8 cellular contexts compared by ENCODE assay signal in the genomic region with DNA sequence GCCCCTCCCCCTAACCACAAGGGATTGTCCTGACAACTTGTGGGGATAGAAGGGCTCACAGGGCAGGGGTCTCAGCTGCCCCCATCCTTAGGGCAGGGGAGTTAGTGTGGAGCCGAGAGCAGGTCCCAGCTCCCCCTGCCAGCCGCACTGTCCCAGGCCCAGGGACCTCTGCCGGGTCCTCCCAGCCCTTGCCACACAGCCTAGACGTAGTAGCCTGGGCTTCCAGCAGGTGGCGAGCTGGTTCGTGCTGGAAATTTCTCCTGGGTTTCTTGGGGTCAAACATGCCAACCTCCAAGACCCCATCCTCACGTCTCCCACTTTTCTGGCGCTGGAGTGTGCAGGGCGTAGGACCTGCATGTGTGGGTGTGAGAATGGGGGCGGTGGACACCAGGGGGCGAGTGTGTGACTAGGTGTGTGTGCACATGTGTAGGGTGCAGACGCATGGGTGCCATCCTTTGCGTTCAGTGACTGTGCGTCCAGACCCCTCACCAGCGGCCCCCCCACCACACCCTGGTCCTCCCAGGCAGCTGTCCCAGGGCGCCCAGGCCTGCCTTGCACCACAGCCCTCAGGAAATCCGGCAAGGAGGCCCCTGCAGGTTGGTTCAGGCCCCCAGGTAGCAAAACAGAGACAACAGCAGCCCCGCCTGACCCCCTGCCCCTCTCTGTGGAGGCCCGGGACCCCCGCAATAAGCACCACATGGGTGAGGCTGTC. TPM values are rescaled to one million over a fixed set of nuclear protein-coding genes. Genes with fewer than 3 reads are reported as not detected.
DNase-seq lines count a peak whose midpoint lies in the region; ATAC-seq and TF ChIP-seq lines count a peak whose summit lies in the region.

No MANE protein-coding gene starts in this region.

- ATAC-seq in activated CD8-positive, alpha-beta memory T cell treated with anti-CD3 and anti-CD28 coated beads, Interleukin-2, amount 10 ng/mL, durations not matched to agents 7 days and 5 days: peak; percentile 67
- ATAC-seq in GM19328 (IDR thresholded peaks at IDR 0.05; ENCODE audit: unreplicated experiment) (no peak), HG02678 (IDR thresholded peaks at IDR 0.05; ENCODE audit: unreplicated experiment) (no peak)

- H3K4me3 Mint-ChIP-seq in Calu3 (ENCODE audit: low read depth, unreplicated experiment): no peak overlapping the region
- H3K4me3 Mint-ChIP-seq in activated CD8-positive, alpha-beta memory T cell treated with anti-CD3 and anti-CD28 coated beads, Interleukin-2, amount 10 ng/mL, durations not matched to agents 7 days and 5 days: no peak overlapping the region

- TF ChIP-seq EP300 in Ishikawa (IDR thresholded peaks at IDR 0.05; ENCODE audit: borderline replicate concordance) (no peak), sigmoid colon (IDR thresholded peaks at IDR 0.05) (no peak)

- 52 to 67% methylated on average over 20 of the region's 20 CpGs for WGBS in sigmoid colon, 2 donors

- H3K9me3 Mint-ChIP-seq in Calu3 (ENCODE audit: low read depth, unreplicated experiment): no peaks in the 10 kb centered on the region
- H3K9me3 Mint-ChIP-seq in activated CD8-positive, alpha-beta memory T cell treated with anti-CD3 and anti-CD28 coated beads, Interleukin-2, amount 10 ng/mL, durations not matched to agents 7 days and 5 days (ENCODE audit: low read depth): no peaks in the 10 kb centered on the region

- no peaks in the 10 kb centered on the region for H3K27me3 ChIP-seq in sigmoid colon

- TF ChIP-seq POLR2A in sigmoid colon (IDR thresholded peaks at IDR 0.05): no peak

- peaks cover 0 to 2% (median 0%) of the 10 kb centered on the region in 4 donors for H3K4me1 ChIP-seq in sigmoid colon

- no peak overlapping the region for H3K4me3 ChIP-seq in fibroblast of villous mesenchyme (ENCODE audit: low read depth, low read length)
- no peak overlapping the region for H3K4me3 ChIP-seq in sigmoid colon

- CTCF ChIA-PET in Calu3 (lab: Charles Lee): interaction anchor here (0.6 to 1.2 kb wide), 2 partner anchors 40 to 655 kb away, joined by 3 to 4 read pairs; no protein-coding TSS in a partner anchor
- CTCF ChIA-PET in activated CD8-positive, alpha-beta memory T cell treated with anti-CD3 and anti-CD28 coated beads, Interleukin-2, amount 10 ng/mL, durations not matched to agents 7 days and 5 days (lab: Charles Lee): interaction anchor here (0.8 to 15.5 kb wide), 10 partner anchors 9 to 42 kb away, joined by 3 to 347 read pairs (median 4); a partner anchor contains a TSS

- peaks cover 7% of the 10 kb centered on the region for H3K4me1 Mint-ChIP-seq in Calu3 (ENCODE audit: low read depth, unreplicated experiment)
- peaks cover 4% of the 10 kb centered on the region for H3K4me1 Mint-ChIP-seq in activated CD8-positive, alpha-beta memory T cell treated with anti-CD3 and anti-CD28 coated beads, Interleukin-2, amount 10 ng/mL, durations not matched to agents 7 days and 5 days

- H3K36me3 ChIP-seq in sigmoid colon: no peaks in the 10 kb centered on the region

- no TSS peak for BruUV-seq in Calu3 (replicated peaks; lab: Mats Ljungman, UMichigan)

- peak; percentile 88 for TF ChIP-seq CTCF in Calu3 (IDR thresholded peaks at IDR 0.05; ENCODE audit: unreplicated experiment)
- peak; percentile 87 for TF ChIP-seq CTCF in fibroblast of villous mesenchyme (IDR thresholded peaks at IDR 0.05; ENCODE audit: insufficient read depth, low read depth, low read length)
- peak in 3 of 4 experiments; percentile 43 to 55 (median 48) for TF ChIP-seq CTCF in sigmoid colon (IDR thresholded peaks at IDR 0.05)

- H3K27me3 Mint-ChIP-seq in Calu3 (ENCODE audit: unreplicated experiment): no peaks in the 10 kb centered on the region
- no peaks in the 10 kb centered on the region for H3K27me3 Mint-ChIP-seq in activated CD8-positive, alpha-beta memory T cell treated with anti-CD3 and anti-CD28 coated beads, Interleukin-2, amount 10 ng/mL, durations not matched to agents 7 days and 5 days

- H3K27ac ChIP-seq in sigmoid colon: no peak overlapping the region

- TF ChIP-seq RAD21 in Ishikawa (IDR thresholded peaks at IDR 0.05; ENCODE audit: low read depth): peak; percentile 64

- peaks cover 7% of the 10 kb centered on the region for H3K36me3 Mint-ChIP-seq in Calu3 (ENCODE audit: insufficient read depth, unreplicated experiment)
- no peaks in the 10 kb centered on the region for H3K36me3 Mint-ChIP-seq in activated CD8-positive, alpha-beta memory T cell treated with anti-CD3 and anti-CD28 coated beads, Interleukin-2, amount 10 ng/mL, durations not matched to agents 7 days and 5 days

- no peak overlapping the region for H3K27ac Mint-ChIP-seq in Calu3 (ENCODE audit: unreplicated experiment)
- H3K27ac Mint-ChIP-seq in activated CD8-positive, alpha-beta memory T cell treated with anti-CD3 and anti-CD28 coated beads, Interleukin-2, amount 10 ng/mL, durations not matched to agents 7 days and 5 days: no peak overlapping the region

- no peaks in the 10 kb centered on the region for H3K9me3 ChIP-seq in sigmoid colon

- intact Hi-C loops in Calu3 (cut with micrococcal nuclease; ENCODE audit: unreplicated experiment) (no loop called here), sigmoid colon (cut with DNase I) (no loop called here)

- DNase-seq in Calu3 (peak; percentile 69), fibroblast of villous mesenchyme (ENCODE audit: low read depth) (peak; percentile 8), sigmoid colon (no peak), mucosa of gallbladder (ENCODE audit: low spot score) (no peak)
- DNase-seq in activated CD8-positive, alpha-beta memory T cell treated with anti-CD3 and anti-CD28 coated beads, Interleukin-2, amount 10 ng/mL, durations not matched to agents 7 days and 5 days: peak; percentile 64

TF ChIP-seq in Ishikawa, 13 proteins besides CTCF, POLR2A, EP300 and RAD21:
- TF ChIP-seq, protein P1, sequence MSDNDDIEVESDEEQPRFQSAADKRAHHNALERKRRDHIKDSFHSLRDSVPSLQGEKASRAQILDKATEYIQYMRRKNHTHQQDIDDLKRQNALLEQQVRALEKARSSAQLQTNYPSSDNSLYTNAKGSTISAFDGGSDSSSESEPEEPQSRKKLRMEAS (IDR thresholded peaks at IDR 0.05): no peak
- TF ChIP-seq CEBPB (IDR thresholded peaks at IDR 0.05): no peak
- TF ChIP-seq TCF12 (IDR thresholded peaks at IDR 0.05; ENCODE audit: low read depth): no peak
- TF ChIP-seq NFIC (IDR thresholded peaks at IDR 0.05): no peak
- TF ChIP-seq, protein P2, sequence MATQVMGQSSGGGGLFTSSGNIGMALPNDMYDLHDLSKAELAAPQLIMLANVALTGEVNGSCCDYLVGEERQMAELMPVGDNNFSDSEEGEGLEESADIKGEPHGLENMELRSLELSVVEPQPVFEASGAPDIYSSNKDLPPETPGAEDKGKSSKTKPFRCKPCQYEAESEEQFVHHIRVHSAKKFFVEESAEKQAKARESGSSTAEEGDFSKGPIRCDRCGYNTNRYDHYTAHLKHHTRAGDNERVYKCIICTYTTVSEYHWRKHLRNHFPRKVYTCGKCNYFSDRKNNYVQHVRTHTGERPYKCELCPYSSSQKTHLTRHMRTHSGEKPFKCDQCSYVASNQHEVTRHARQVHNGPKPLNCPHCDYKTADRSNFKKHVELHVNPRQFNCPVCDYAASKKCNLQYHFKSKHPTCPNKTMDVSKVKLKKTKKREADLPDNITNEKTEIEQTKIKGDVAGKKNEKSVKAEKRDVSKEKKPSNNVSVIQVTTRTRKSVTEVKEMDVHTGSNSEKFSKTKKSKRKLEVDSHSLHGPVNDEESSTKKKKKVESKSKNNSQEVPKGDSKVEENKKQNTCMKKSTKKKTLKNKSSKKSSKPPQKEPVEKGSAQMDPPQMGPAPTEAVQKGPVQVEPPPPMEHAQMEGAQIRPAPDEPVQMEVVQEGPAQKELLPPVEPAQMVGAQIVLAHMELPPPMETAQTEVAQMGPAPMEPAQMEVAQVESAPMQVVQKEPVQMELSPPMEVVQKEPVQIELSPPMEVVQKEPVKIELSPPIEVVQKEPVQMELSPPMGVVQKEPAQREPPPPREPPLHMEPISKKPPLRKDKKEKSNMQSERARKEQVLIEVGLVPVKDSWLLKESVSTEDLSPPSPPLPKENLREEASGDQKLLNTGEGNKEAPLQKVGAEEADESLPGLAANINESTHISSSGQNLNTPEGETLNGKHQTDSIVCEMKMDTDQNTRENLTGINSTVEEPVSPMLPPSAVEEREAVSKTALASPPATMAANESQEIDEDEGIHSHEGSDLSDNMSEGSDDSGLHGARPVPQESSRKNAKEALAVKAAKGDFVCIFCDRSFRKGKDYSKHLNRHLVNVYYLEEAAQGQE (IDR thresholded peaks at IDR 0.05; ENCODE audit: low read depth): no peak
- TF ChIP-seq TEAD4 (IDR thresholded peaks at IDR 0.05): no peak
- TF ChIP-seq TAF1 (IDR thresholded peaks at IDR 0.05; ENCODE audit: low read depth): no peak
- TF ChIP-seq, protein P3, sequence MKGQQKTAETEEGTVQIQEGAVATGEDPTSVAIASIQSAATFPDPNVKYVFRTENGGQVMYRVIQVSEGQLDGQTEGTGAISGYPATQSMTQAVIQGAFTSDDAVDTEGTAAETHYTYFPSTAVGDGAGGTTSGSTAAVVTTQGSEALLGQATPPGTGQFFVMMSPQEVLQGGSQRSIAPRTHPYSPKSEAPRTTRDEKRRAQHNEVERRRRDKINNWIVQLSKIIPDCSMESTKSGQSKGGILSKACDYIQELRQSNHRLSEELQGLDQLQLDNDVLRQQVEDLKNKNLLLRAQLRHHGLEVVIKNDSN (IDR thresholded peaks at IDR 0.05): no peak

RNA-seq across cellular contexts. Expression of a gene that starts 29.5 kb away (rescaled TPM):
- total RNA-seq in Calu3 (2022) (4.4 and 4.9 TPM in 2 replicates), fibroblast of villous mesenchyme (under 0.01 TPM in 1 of 2 replicates, not detected in the other), sigmoid colon (under 1 TPM in 3 of 4 donors, not detected in 1; 0.14 to 0.36 (median 0.33) TPM), mucosa of gallbladder (0.89 TPM)
- 10 to 100 TPM in 1 of 2 experiments, 1 to 10 TPM in 1; 3.2 to 11.3 TPM for total RNA-seq in activated CD8-positive, alpha-beta memory T cell treated with anti-CD3 and anti-CD28 coated beads, Interleukin-2, amount 10 ng/mL, durations not matched to agents 7 days and 5 days
- 1 to 10 TPM in 1 of 3 donors, under 1 TPM in 1, not detected in 1; under 0.01 to 1.3 TPM for polyA plus RNA-seq in sigmoid colon

RNA-seq across cellular contexts. Expression of a gene that starts 41.5 kb away (rescaled TPM):
- total RNA-seq in Calu3 (2022) (2.5 and 2.6 TPM in 2 replicates), fibroblast of villous mesenchyme (not detected in 2 replicates), sigmoid colon (1 to 10 TPM in 3 of 4 donors, not detected in 1; 2.1 to 4.1 (median 3.4) TPM), mucosa of gallbladder (3.3 TPM)
- 1 to 10 TPM; 2.0 to 4.6 TPM for total RNA-seq in activated CD8-positive, alpha-beta memory T cell treated with anti-CD3 and anti-CD28 coated beads, Interleukin-2, amount 10 ng/mL, durations not matched to agents 7 days and 5 days
- 1 to 10 TPM in 1 of 3 donors, under 1 TPM in 1, not detected in 1; 0.60 to 1.1 TPM for polyA plus RNA-seq in sigmoid colon

Comparison
In these comparisons a context has a peak if more than half of its experiments do, and no peak if none do; other contexts are left out.
1. DNase-seq: peak in Calu3 (single experiment), activated CD8-positive, alpha-beta memory T cell treated with anti-CD3 and anti-CD28 coated beads, Interleukin-2, amount 10 ng/mL, durations not matched to agents 7 days and 5 days (single experiment) and fibroblast of villous mesenchyme (single experiment); none in sigmoid colon (single experiment) and mucosa of gallbladder (single experiment).
2. Peak in every context shown above with its lines, with median percentiles within 50 percentile points of each other: CTCF ChIP-seq.